8 cellular contexts compared by ENCODE assay signal in genomic region chr7:103348959-103349358, GRCh38. TPM values are rescaled to one million over a fixed set of nuclear protein-coding genes. Genes with fewer than 3 reads are reported as not detected.
DNase-seq lines count a peak whose midpoint lies in the region; ATAC-seq and TF ChIP-seq lines count a peak whose summit lies in the region.

No MANE protein-coding gene starts in this region.

- H3K79me2 ChIP-seq in KMS-11 (ENCODE audit: insufficient read depth, low read depth) (peaks cover 78% of the 10 kb centered on the region), mammary epithelial cell (ENCODE audit: insufficient read depth, low read length) (peaks cover 75% of the 10 kb centered on the region)

- in situ Hi-C loops in mammary epithelial cell (cut with MboI; ENCODE audit: low sequenced_read_pairs in 2 of 2) = no loop called here

- H3K4me1 ChIP-seq in BLaER1 (peaks cover 38% of the 10 kb centered on the region), KMS-11 (ENCODE audit: low read depth, poor library complexity, severe bottlenecking) (peaks cover 53% of the 10 kb centered on the region), mammary epithelial cell (ENCODE audit: insufficient read depth, low read length) (peaks cover 5% of the 10 kb centered on the region), ovary (ENCODE audit: insufficient read depth) (peaks cover 3% of the 10 kb centered on the region)

- no peaks in the 10 kb centered on the region for H3K9me3 Mint-ChIP-seq in naive B cell

- no peaks in the 10 kb centered on the region for H3K9me3 ChIP-seq in BLaER1
- no peaks in the 10 kb centered on the region for H3K9me3 ChIP-seq in mammary epithelial cell (replicated peaks; ENCODE audit: insufficient read depth, low read length)
- H3K9me3 ChIP-seq in ovary = no peaks in the 10 kb centered on the region

- no peak overlapping the region for H2AFZ ChIP-seq in KMS-11 (ENCODE audit: low read depth)
- H2AFZ ChIP-seq in mammary epithelial cell (ENCODE audit: low read depth, low read length) = no peak overlapping the region

- TF ChIP-seq EP300 in ovary (IDR thresholded peaks at IDR 0.05) = no peak

- no TSS peak for BruUV-seq in mammary epithelial cell (replicated peaks; lab: Mats Ljungman, UMichigan)

- H3K4me2 ChIP-seq in BLaER1 (peak overlapping the region; percentile 88), KMS-11 (peak overlapping the region; percentile 88), mammary epithelial cell (ENCODE audit: insufficient read depth, low read depth, low read length) (peak overlapping the region; percentile 95)

- H3K36me3 ChIP-seq in BLaER1 (peaks cover 28% of the 10 kb centered on the region), KMS-11 (ENCODE audit: insufficient read depth) (peaks cover 5% of the 10 kb centered on the region; the same call in 1 of the 2 replicates), mammary epithelial cell (ENCODE audit: insufficient read depth, low read length) (peaks cover 1% of the 10 kb centered on the region), ovary (no peaks in the 10 kb centered on the region)

- no peak for ATAC-seq in naive B cell (ENCODE audit: low read depth in 2 of 2)
- ATAC-seq in GM19452 (IDR thresholded peaks at IDR 0.05; ENCODE audit: unreplicated experiment) = no peak

- no peak overlapping the region for H3K27ac ChIP-seq in BLaER1
- H3K27ac ChIP-seq in KMS-11 = no peak overlapping the region; the same call in 1 of the 2 replicates
- H3K27ac ChIP-seq in mammary epithelial cell (ENCODE audit: insufficient read depth, low read depth, low read length) = no peak overlapping the region
- H3K27ac ChIP-seq in ovary = no peak overlapping the region

- H3K4me3 ChIP-seq in BLaER1 (peak overlapping the region; percentile 76), KMS-11 (IDR thresholded peaks at IDR 0.05; ENCODE audit: insufficient read depth, low read depth, low read length) (no peak overlapping the region), mammary epithelial cell (replicated peaks in 1 of 3; ENCODE audit: insufficient read depth in 1 of 3, low read depth in 2 of 3, low read length in 3 of 3) (peak overlapping the region; percentile 66 to 88 (median 88)), ovary (no peak overlapping the region)

- H3K27ac Mint-ChIP-seq in naive B cell = peak overlapping the region in 3 of 6 donors; percentile 2 to 79 (median 47)

- H3K27me3 ChIP-seq in BLaER1 (no peaks in the 10 kb centered on the region), KMS-11 (ENCODE audit: insufficient read depth, low read depth) (no peaks in the 10 kb centered on the region), mammary epithelial cell (ENCODE audit: insufficient read depth, low read length) (no peaks in the 10 kb centered on the region), ovary (no peaks in the 10 kb centered on the region)

- no peaks in the 10 kb centered on the region for H3K27me3 Mint-ChIP-seq in naive B cell

- no peak overlapping the region for H3K9ac ChIP-seq in BLaER1
- peak overlapping the region; percentile 86; the same call in 1 of the 2 replicates for H3K9ac ChIP-seq in KMS-11
- peak overlapping the region; percentile 91 for H3K9ac ChIP-seq in mammary epithelial cell (ENCODE audit: insufficient read depth, low read length)

- H4K20me1 ChIP-seq in BLaER1 (peaks cover 54% of the 10 kb centered on the region), KMS-11 (ENCODE audit: insufficient read depth) (0 out of 2 replicates have a peak, but pooled peaks cover 7% of the 10 kb centered on the region), mammary epithelial cell (ENCODE audit: insufficient read depth, low read length) (no peaks in the 10 kb centered on the region)

- TF ChIP-seq CTCF in KMS-11 (conservative IDR thresholded peaks at IDR 0.05; ENCODE audit: low read depth, low read length) (no peak), mammary epithelial cell (conservative IDR thresholded peaks at IDR 0.05 in 1 of 2, IDR thresholded peaks at IDR 0.05 in 1 of 2; ENCODE audit: extremely low read depth in 1 of 2, insufficient read depth in 1 of 2, low read depth in 1 of 2, low read length in 2 of 2) (no peak), ovary (IDR thresholded peaks at IDR 0.05) (no peak)

- CTCF ChIA-PET in mammary epithelial cell (lab: Charles Lee; ENCODE audit: low non-redundant PET) = no interaction called here

- H3K4me3 Mint-ChIP-seq in naive B cell = peak overlapping the region; percentile 58 to 100 (median 96)

- dilution Hi-C loops in mammary epithelial cell (cut with HindIII; ENCODE audit: low sequenced_read_pairs) = no loop called here

- 29% methylated on average over 2 of the region's 2 CpGs for WGBS in mammary epithelial cell (ENCODE audit: low coverage, missing lambda C conversion rate)
- WGBS in ovary, 3 donors = 23 to 34% (median 34%) methylated on average over 2 of the region's 2 CpGs

- H3K4me1 Mint-ChIP-seq in naive B cell = peaks cover 43 to 76% (median 46%) of the 10 kb centered on the region in 3 donors

- no peaks in the 10 kb centered on the region for H3K36me3 Mint-ChIP-seq in naive B cell

- no peak for TF ChIP-seq POLR2A in ovary (IDR thresholded peaks at IDR 0.05)

- DNase-seq in mammary epithelial cell (no peak), naive B cell (no peak), NCI-H774 (lab: John Stamatoyannopoulos, UW) (no peak), GF-D8 (lab: John Stamatoyannopoulos, UW) (no peak), ovary (no peak)

- intact Hi-C loops in mammary epithelial cell (cut with micrococcal nuclease) = no loop called here
- intact Hi-C loops in ovary (cut with DNase I) = no loop called here

RNA-seq across cellular contexts. Expression of gene PSMC2, which starts 1.5 kb away (rescaled TPM):
- total RNA-seq in mammary epithelial cell (100 to 1,000 TPM; 110 to 112 TPM), ovary (10 to 100 TPM; 55.1 to 94.0 (median 82.1) TPM)
- polyA plus RNA-seq in mammary epithelial cell (143 TPM), naive B cell (ENCODE audit: low read depth in 6 of 6) (100 to 1,000 TPM in 1 of 6 donors, 10 to 100 TPM in 5; 65.9 to 106 (median 82.5) TPM), ovary (100 to 1,000 TPM in 1 of 2 donors, 10 to 100 TPM in 1; 66.2 to 104 TPM)
- 135 TPM for polyA minus RNA-seq in mammary epithelial cell

RNA-seq across cellular contexts. Expression of gene DNAJC2, which starts 4.4 kb away (rescaled TPM):
- total RNA-seq in mammary epithelial cell (10 to 100 TPM; 11.5 to 29.4 TPM), ovary (10 to 100 TPM; 11.1 to 29.5 (median 21.9) TPM)
- polyA plus RNA-seq in mammary epithelial cell (13.6 TPM), naive B cell (ENCODE audit: low read depth in 6 of 6) (10 to 100 TPM in 5 of 6 donors, 1 to 10 TPM in 1; 5.7 to 27.4 (median 17.0) TPM), ovary (10 to 100 TPM; 16.8 to 17.8 TPM)
- 6.4 TPM for polyA minus RNA-seq in mammary epithelial cell

RNA-seq across cellular contexts. Expression of gene PMPCB, which starts 51.7 kb away (rescaled TPM):
- total RNA-seq in mammary epithelial cell (10 to 100 TPM; 48.7 to 49.1 TPM), ovary (10 to 100 TPM; 41.2 to 71.7 (median 60.3) TPM)
- polyA plus RNA-seq in mammary epithelial cell (60.4 TPM), naive B cell (ENCODE audit: low read depth in 6 of 6) (10 to 100 TPM; 68.8 to 88.1 (median 75.2) TPM), ovary (10 to 100 TPM; 69.8 to 87.0 TPM)
- 46.9 TPM for polyA minus RNA-seq in mammary epithelial cell

Comparison
In these comparisons a context has a peak if more than half of its experiments do, and no peak if none do; other contexts are left out.
1. H3K4me3 ChIP-seq: peak in BLaER1 (single experiment) and mammary epithelial cell (3 of 3); none in KMS-11 (single experiment) and ovary (single experiment).
2. Peak in every context shown above with its lines, with median percentiles within 50 percentile points of each other: H3K4me2 ChIP-seq.